In genomic region chr12:52884526-52885293, GRCh38 we compare ENCODE assay signal across 8 cellular contexts. TPM values are rescaled to one million over a fixed set of nuclear protein-coding genes. Genes with fewer than 3 reads are reported as not detected.
DNase-seq lines count a peak whose midpoint lies in the region; ATAC-seq and TF ChIP-seq lines count a peak whose summit lies in the region.

No MANE protein-coding gene starts in this region.

- peak; percentile 98 for TF ChIP-seq CTCF in Loucy (conservative IDR thresholded peaks at IDR 0.05; ENCODE audit: low read length)
- TF ChIP-seq CTCF in cardiac muscle cell (IDR thresholded peaks at IDR 0.05; ENCODE audit: low read depth, low read length), result peak; percentile 89

- H3K36me3 ChIP-seq in Loucy (ENCODE audit: insufficient read depth, low read length) (no peaks in the 10 kb centered on the region), cardiac muscle cell (no peaks in the 10 kb centered on the region)

- no peak overlapping the region for H3K4me3 ChIP-seq in Loucy (ENCODE audit: low read length, poor library complexity, severe bottlenecking)
- no peak overlapping the region for H3K4me3 ChIP-seq in cardiac muscle cell

- no peaks in the 10 kb centered on the region for H3K9me2 ChIP-seq in Loucy (replicated peaks; ENCODE audit: low read depth, low read length)

- no peaks in the 10 kb centered on the region for H3F3A ChIP-seq in Loucy (ENCODE audit: low read depth)

- H3K27me3 ChIP-seq in Loucy (ENCODE audit: insufficient read depth, low read length, poor library complexity, severe bottlenecking), result no peaks in the 10 kb centered on the region
- H3K27me3 ChIP-seq in cardiac muscle cell, result no peaks in the 10 kb centered on the region

- H3K4me2 ChIP-seq in Loucy (ENCODE audit: low read depth, low read length, poor library complexity, severe bottlenecking), result no peak overlapping the region

- ATAC-seq in SK-N-SH treated with all-trans-retinoic acid at 6 μM for 48 hours, result peak; percentile 84
- ATAC-seq in GM18867 (IDR thresholded peaks at IDR 0.05; ENCODE audit: unreplicated experiment), result no peak

- no peaks in the 10 kb centered on the region for H3K79me2 ChIP-seq in Loucy (ENCODE audit: insufficient read depth, low read length)

- no peak overlapping the region for H3K9ac ChIP-seq in Loucy (ENCODE audit: low read depth, low read length, poor library complexity, severe bottlenecking)

- H3K27ac ChIP-seq in cardiac muscle cell, result no peak overlapping the region

- no peaks in the 10 kb centered on the region for H4K20me1 ChIP-seq in Loucy (ENCODE audit: insufficient read depth, low read length, poor library complexity, severe bottlenecking)

- no peaks in the 10 kb centered on the region for H3K4me1 ChIP-seq in Loucy (ENCODE audit: insufficient read depth, low read length, poor library complexity, severe bottlenecking)
- no peaks in the 10 kb centered on the region for H3K4me1 ChIP-seq in cardiac muscle cell (ENCODE audit: low read depth)

- DNase-seq in DMS79 (lab: John Stamatoyannopoulos, UW) (peak; percentile 10), cardiac muscle cell (ENCODE audit: low read depth in 1 of 2, low spot score in 1 of 2) (peak; percentile 69 to 80), retina (peak; percentile 82), GOT3 (lab: John Stamatoyannopoulos, UW) (no peak)
- DNase-seq in activated naive CD4-positive, alpha-beta T cell (lab: John Stamatoyannopoulos, UW), result peak; percentile 78 to 87 (median 79)

- H3K9me3 ChIP-seq in Loucy (ENCODE audit: insufficient read depth, low read depth, low read length) (no peaks in the 10 kb centered on the region), cardiac muscle cell (ENCODE audit: low read depth) (no peaks in the 10 kb centered on the region)

- H2AFZ ChIP-seq in Loucy (ENCODE audit: low read length), result peak overlapping the region; percentile 57

TF ChIP-seq in SK-N-SH treated with all-trans-retinoic acid at 6 μM for 48 hours, 23 proteins besides CTCF, POLR2A, EP300 and RAD21:
- TF ChIP-seq PPARA (CRISPR knock-in tag; IDR thresholded peaks at IDR 0.05; ENCODE audit: borderline replicate concordance) (no peak), CSDC2 (CRISPR knock-in tag; IDR thresholded peaks at IDR 0.05) (peak; percentile 65; the same call in 1 of the 2 replicates), ZC3H10 (CRISPR knock-in tag; IDR thresholded peaks at IDR 0.05) (no peak), ZFP3 (CRISPR knock-in tag; IDR thresholded peaks at IDR 0.05) (peak; percentile 65; the same call in 1 of the 2 replicates), SNAI2 (CRISPR knock-in tag; IDR thresholded peaks at IDR 0.05) (no peak)
TF ChIP-seq in SK-N-SH treated with all-trans-retinoic acid at 6 μM for 48 hours: peak in this region for 2.

RNA-seq across cellular contexts. Expression of gene KRT8, which starts 20.2 kb away (rescaled TPM):
- 480 and 946 TPM in 2 replicates for total RNA-seq in cardiac muscle cell
- polyA plus RNA-seq in cardiac muscle cell, result 728 and 1,480 TPM in 2 replicates

RNA-seq across cellular contexts. Expression of gene KRT78, which starts 35.9 kb away (rescaled TPM):
- not detected in 2 replicates for total RNA-seq in cardiac muscle cell
- not detected in 2 replicates for polyA plus RNA-seq in cardiac muscle cell

RNA-seq across cellular contexts. Expression of gene KRT79, which starts 50.6 kb away (rescaled TPM):
- not detected in 2 replicates for total RNA-seq in cardiac muscle cell
- polyA plus RNA-seq in cardiac muscle cell, result not detected in 2 replicates
